Comparison of ENCODE assay signal across 15 cellular contexts in genomic region chrX:103792916-103793540, GRCh38. TPM values are rescaled to one million over a fixed set of nuclear protein-coding genes. Genes with fewer than 3 reads are reported as not detected.
A peak's percentile ranks its signal among the peaks of the same experiment; 100 is the strongest.
DNase-seq lines count a peak whose midpoint lies in the region; ATAC-seq and TF ChIP-seq lines count a peak whose summit lies in the region.
"Had no signal": no experiment of that assay in that cellular context is flagged by ENCODE, and none has a peak within 500 bp of the region (broad histone marks: within the 10 kb centered on the region; RNA-seq: fewer than 3 reads in every experiment).

No MANE protein-coding gene starts in this region.

- peak overlapping the region; percentile 28 to 70; a peak in 3 of 4 replicates for H3K27ac ChIP-seq in SK-N-SH (ENCODE audit: low read depth in 2 of 2, low read length in 1 of 2)
- H3K27ac ChIP-seq in psoas muscle: no peak overlapping the region
- H3K27ac ChIP-seq: body of pancreas, suprapubic skin had no signal

- H4K20me1 ChIP-seq in SK-N-SH (ENCODE audit: insufficient read depth): no peaks in the 10 kb centered on the region

- peaks cover 4% of the 10 kb centered on the region for H3F3A ChIP-seq in SK-N-SH (replicated peaks; ENCODE audit: insufficient read depth)

- TF ChIP-seq RAD21 in SK-N-SH (IDR thresholded peaks at IDR 0.05; ENCODE audit: low read length): no peak

- no peak for TF ChIP-seq CTCF in SK-N-SH (IDR thresholded peaks at IDR 0.05)
- TF ChIP-seq CTCF in psoas muscle (IDR thresholded peaks at IDR 0.05): no peak
- TF ChIP-seq CTCF in GM10248 (IDR thresholded peaks at IDR 0.05; ENCODE audit: control extremely low read depth, extremely low read depth, low read depth, missing control alignments): no peak

- TF ChIP-seq EP300 in SK-N-SH (IDR thresholded peaks at IDR 0.05; ENCODE audit: borderline replicate concordance in 1 of 2, low read depth in 1 of 2, low read length in 1 of 2): peak in 1 of 2 experiments; percentile 32; a peak in 1 of 4 replicates

- no peaks in the 10 kb centered on the region for H3K36me3 ChIP-seq in SK-N-SH (replicated peaks in 1 of 2; ENCODE audit: control insufficient read depth in 1 of 2, insufficient read depth in 2 of 2, low read length in 1 of 2)
- H3K36me3 ChIP-seq in psoas muscle (ENCODE audit: insufficient read depth in 1 of 2, low read depth in 1 of 2): no peaks in the 10 kb centered on the region
- H3K36me3 ChIP-seq: suprapubic skin had no signal

- H2AFZ ChIP-seq in SK-N-SH (ENCODE audit: low read depth): peak overlapping the region; percentile 45; the same call in 1 of the 2 replicates

- H3K9me2 ChIP-seq in SK-N-SH: no peaks in the 10 kb centered on the region

- CTCF ChIA-PET in SK-N-SH (lab: Yijun Ruan, JAX) (no interaction called here), GM10248 (lab: Yijun Ruan, JAX) (no interaction called here)

- DNase-seq in GM04503 (ENCODE audit: low read depth): peak; percentile 34
- no peak for DNase-seq in SK-N-SH
- DNase-seq in fibroblast of gingiva (ENCODE audit: low read depth): peak; percentile 66
- no peak for DNase-seq in psoas muscle
- no peak for DNase-seq in T1000 (lab: John Stamatoyannopoulos, UW)
- DNase-seq in GM10248 (ENCODE audit: extremely low spot score): no peak
- DNase-seq in GM19240 (ENCODE audit: insufficient read length, low spot score): no peak
- DNase-seq: activated CD4-positive, CD25-positive, alpha-beta regulatory T cell; activated T-cell treated with anti-CD3 and anti-CD28 coated beads, Interleukin-2, amount 50 U/mL, for 24 hours; body of pancreas; naive B cell had no signal

- 15% methylated on average over 6 of the region's 6 CpGs for WGBS in SK-N-SH (ENCODE audit: low lambda C conversion rate)
- WGBS in psoas muscle, 3 donors: 56 to 70% (median 69%) methylated on average over 6 of the region's 6 CpGs

- H3K27me3 ChIP-seq in SK-N-SH (ENCODE audit: insufficient read depth) (no peaks in the 10 kb centered on the region), psoas muscle (ENCODE audit: insufficient read depth in 3 of 3, low read length in 2 of 3) (no peaks in the 10 kb centered on the region)
- H3K27me3 ChIP-seq: body of pancreas, suprapubic skin had no signal

- no peak overlapping the region; the same call in 1 of the 2 replicates for H3K9ac ChIP-seq in SK-N-SH

- H3K4me2 ChIP-seq in SK-N-SH: peak overlapping the region; percentile 56

- POLR2A ChIA-PET in SK-N-SH (lab: Yijun Ruan, JAX): no interaction called here
- POLR2A ChIA-PET in GM10248 (lab: Yijun Ruan, JAX): no interaction called here

- H3K9me3 ChIP-seq in SK-N-SH (no peaks in the 10 kb centered on the region), psoas muscle (no peaks in the 10 kb centered on the region)
- H3K9me3 ChIP-seq: body of pancreas, suprapubic skin had no signal

- intact Hi-C loops in psoas muscle (cut with DNase I): no loop called here

- H3K79me2 ChIP-seq in SK-N-SH (ENCODE audit: insufficient read depth): no peaks in the 10 kb centered on the region

- peaks cover 0 to 4% of the 10 kb centered on the region in 2 experiments; a peak in 2 of 4 replicates for H3K4me1 ChIP-seq in SK-N-SH (ENCODE audit: control insufficient read depth in 1 of 2, insufficient read depth in 2 of 2, low read depth in 1 of 2, low read length in 1 of 2)
- H3K4me1 ChIP-seq in psoas muscle: no peaks in the 10 kb centered on the region
- H3K4me1 ChIP-seq: body of pancreas, suprapubic skin had no signal

- H3K4me3 ChIP-seq in SK-N-SH (ENCODE audit: low read depth in 2 of 2, low read length in 1 of 2): peak overlapping the region; percentile 17 to 49; a peak in 2 of 4 replicates
- H3K4me3 ChIP-seq in psoas muscle: no peak overlapping the region
- H3K4me3 ChIP-seq: body of pancreas, skin epidermis, suprapubic skin had no signal

- ATAC-seq in psoas muscle (peak in 3 of 4 donors; percentile 23 to 54 (median 50)), HG02970 (IDR thresholded peaks at IDR 0.05; ENCODE audit: low FRiP score, unreplicated experiment) (no peak)
- ATAC-seq: body of pancreas had no signal

TF ChIP-seq in SK-N-SH, 30 proteins besides CTCF, POLR2A, EP300 and RAD21 (continues in another document):
- TF ChIP-seq ZBTB33 (IDR thresholded peaks at IDR 0.05; ENCODE audit: borderline replicate concordance, low read depth): no peak
- peak; percentile 73 for TF ChIP-seq TCF12 (IDR thresholded peaks at IDR 0.05)
- TF ChIP-seq NFIC (IDR thresholded peaks at IDR 0.05; ENCODE audit: borderline replicate concordance): peak; percentile 35; the same call in 1 of the 2 replicates
- peak; percentile 77 for TF ChIP-seq JUND (IDR thresholded peaks at IDR 0.05)
- no peak for TF ChIP-seq FOXJ3 (CRISPR knock-in tag; IDR thresholded peaks at IDR 0.05)
- TF ChIP-seq, protein P1, sequence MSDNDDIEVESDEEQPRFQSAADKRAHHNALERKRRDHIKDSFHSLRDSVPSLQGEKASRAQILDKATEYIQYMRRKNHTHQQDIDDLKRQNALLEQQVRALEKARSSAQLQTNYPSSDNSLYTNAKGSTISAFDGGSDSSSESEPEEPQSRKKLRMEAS (IDR thresholded peaks at IDR 0.05; ENCODE audit: low read depth): no peak
- TF ChIP-seq FOSL2 (IDR thresholded peaks at IDR 0.05; ENCODE audit: borderline replicate concordance, low read depth): peak; percentile 82
- TF ChIP-seq, protein P2, sequence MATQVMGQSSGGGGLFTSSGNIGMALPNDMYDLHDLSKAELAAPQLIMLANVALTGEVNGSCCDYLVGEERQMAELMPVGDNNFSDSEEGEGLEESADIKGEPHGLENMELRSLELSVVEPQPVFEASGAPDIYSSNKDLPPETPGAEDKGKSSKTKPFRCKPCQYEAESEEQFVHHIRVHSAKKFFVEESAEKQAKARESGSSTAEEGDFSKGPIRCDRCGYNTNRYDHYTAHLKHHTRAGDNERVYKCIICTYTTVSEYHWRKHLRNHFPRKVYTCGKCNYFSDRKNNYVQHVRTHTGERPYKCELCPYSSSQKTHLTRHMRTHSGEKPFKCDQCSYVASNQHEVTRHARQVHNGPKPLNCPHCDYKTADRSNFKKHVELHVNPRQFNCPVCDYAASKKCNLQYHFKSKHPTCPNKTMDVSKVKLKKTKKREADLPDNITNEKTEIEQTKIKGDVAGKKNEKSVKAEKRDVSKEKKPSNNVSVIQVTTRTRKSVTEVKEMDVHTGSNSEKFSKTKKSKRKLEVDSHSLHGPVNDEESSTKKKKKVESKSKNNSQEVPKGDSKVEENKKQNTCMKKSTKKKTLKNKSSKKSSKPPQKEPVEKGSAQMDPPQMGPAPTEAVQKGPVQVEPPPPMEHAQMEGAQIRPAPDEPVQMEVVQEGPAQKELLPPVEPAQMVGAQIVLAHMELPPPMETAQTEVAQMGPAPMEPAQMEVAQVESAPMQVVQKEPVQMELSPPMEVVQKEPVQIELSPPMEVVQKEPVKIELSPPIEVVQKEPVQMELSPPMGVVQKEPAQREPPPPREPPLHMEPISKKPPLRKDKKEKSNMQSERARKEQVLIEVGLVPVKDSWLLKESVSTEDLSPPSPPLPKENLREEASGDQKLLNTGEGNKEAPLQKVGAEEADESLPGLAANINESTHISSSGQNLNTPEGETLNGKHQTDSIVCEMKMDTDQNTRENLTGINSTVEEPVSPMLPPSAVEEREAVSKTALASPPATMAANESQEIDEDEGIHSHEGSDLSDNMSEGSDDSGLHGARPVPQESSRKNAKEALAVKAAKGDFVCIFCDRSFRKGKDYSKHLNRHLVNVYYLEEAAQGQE (IDR thresholded peaks at IDR 0.05; ENCODE audit: low read depth, low read length): peak; percentile 57; the same call in 1 of the 2 replicates
- TF ChIP-seq, protein P3, sequence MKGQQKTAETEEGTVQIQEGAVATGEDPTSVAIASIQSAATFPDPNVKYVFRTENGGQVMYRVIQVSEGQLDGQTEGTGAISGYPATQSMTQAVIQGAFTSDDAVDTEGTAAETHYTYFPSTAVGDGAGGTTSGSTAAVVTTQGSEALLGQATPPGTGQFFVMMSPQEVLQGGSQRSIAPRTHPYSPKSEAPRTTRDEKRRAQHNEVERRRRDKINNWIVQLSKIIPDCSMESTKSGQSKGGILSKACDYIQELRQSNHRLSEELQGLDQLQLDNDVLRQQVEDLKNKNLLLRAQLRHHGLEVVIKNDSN (IDR thresholded peaks at IDR 0.05; ENCODE audit: borderline replicate concordance, low read depth): no peak
- peak; percentile 13; the same call in 1 of the 2 replicates for TF ChIP-seq POLR2AphosphoS5 (IDR thresholded peaks at IDR 0.05; ENCODE audit: low read depth, low read length)
- 0 out of 2 replicates have a peak, but pooled peaks have one; percentile 31 for TF ChIP-seq TEAD4 (IDR thresholded peaks at IDR 0.05; ENCODE audit: borderline replicate concordance, insufficient read depth)
- no peak for TF ChIP-seq EZH2phosphoT487 (IDR thresholded peaks at IDR 0.05; ENCODE audit: borderline replicate concordance, low read depth)

RNA-seq across cellular contexts. Expression of gene PLP1, which starts 16.4 kb away (rescaled TPM):
- 0.49 and 0.90 TPM in 2 replicates for polyA plus RNA-seq in SK-N-SH (2012; rRNA removed)
- 0.42 and 0.62 TPM in 2 replicates for polyA plus RNA-seq in SK-N-SH (2012; cell fraction: cytosol; rRNA removed)
- polyA plus RNA-seq in SK-N-SH (2012; cell fraction: nucleus; rRNA removed): 0.63 and 0.89 TPM in 2 replicates
- total RNA-seq in psoas muscle: 1 to 10 TPM in 1 of 4 donors, under 1 TPM in 2, not detected in 1; 0.39 to 1.7 (median 0.95) TPM
- polyA plus RNA-seq in psoas muscle: 1 to 10 TPM in 1 of 3 donors, under 1 TPM in 2; 0.69 to 1.2 (median 0.70) TPM
- total RNA-seq: epithelial cell of proximal tubule had no signal

RNA-seq across cellular contexts. Expression of gene RAB9B, which starts 39.0 kb away (rescaled TPM):
- polyA plus RNA-seq in SK-N-SH (2012; rRNA removed) (0.64 and 0.96 TPM in 2 replicates), psoas muscle (1 to 10 TPM in 2 of 3 donors, under 1 TPM in 1; 0.47 to 4.2 (median 1.7) TPM)
- polyA plus RNA-seq in SK-N-SH (2012; cell fraction: cytosol; rRNA removed): 0.90 and 0.94 TPM in 2 replicates
- polyA plus RNA-seq in SK-N-SH (2012; cell fraction: nucleus; rRNA removed): 1.1 and 2.3 TPM in 2 replicates
- 10 to 100 TPM in 1 of 4 donors, 1 to 10 TPM in 3; 1.9 to 15.2 (median 5.3) TPM for total RNA-seq in psoas muscle

Comparison
In these comparisons a context has a peak if more than half of its experiments do, and no peak if none do; other contexts are left out.
1. DNase-seq: peak in GM04503 (single experiment) and fibroblast of gingiva (single experiment); none in SK-N-SH (single experiment), psoas muscle (0 of 2), T1000 (single experiment), GM10248 (single experiment) and GM19240 (single experiment).